21 cellular contexts compared by ENCODE assay signal in the genomic region with DNA sequence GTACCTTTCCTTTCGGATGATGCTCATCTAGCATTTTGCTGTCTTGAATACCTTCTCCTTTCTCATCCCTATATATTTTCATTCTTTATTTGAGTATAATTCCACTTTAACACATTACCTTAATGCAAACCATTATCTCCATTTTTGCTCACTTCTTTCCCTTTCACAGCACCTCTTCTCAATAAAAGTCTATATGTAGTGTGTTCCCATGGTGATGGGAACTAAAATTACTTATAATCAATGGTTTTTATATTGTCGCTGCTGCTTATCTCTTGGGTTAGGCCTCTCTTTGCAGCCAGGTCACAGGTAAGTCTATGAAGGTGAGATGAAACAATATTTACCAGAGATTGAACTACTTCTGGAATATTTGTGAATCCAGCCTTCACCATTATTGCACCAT.
"Had no signal": no experiment of that assay in that cellular context is flagged by ENCODE, and none has a peak within 500 bp of the region (broad histone marks: within the 10 kb centered on the region; RNA-seq: fewer than 3 reads in every experiment).

No MANE protein-coding gene starts in this region.

- H3K9me3 ChIP-seq: esophagus muscularis mucosa, gastroesophageal sphincter, heart left ventricle, left lung, lower lobe of right lung, mucosa of descending colon had no signal

- H3K27me3 ChIP-seq: dorsolateral prefrontal cortex, esophagus muscularis mucosa, foreskin keratinocyte, gastroesophageal sphincter, heart left ventricle, hepatocyte, left lung had no signal

- DNase-seq: dermis blood vessel endothelial cell; dorsolateral prefrontal cortex; effector CD4-positive, alpha-beta T cell; effector memory CD4-positive, alpha-beta T cell; foreskin keratinocyte; heart left ventricle; hypothalamus; immature natural killer cell; islet precursor cell; kidney; left cardiac atrium; left lung; left ventricle myocardium superior; lower lobe of right lung; mesenchymal stem cell; mucosa of descending colon; naive B cell had no signal

- H3K27ac ChIP-seq: coronary artery, dorsolateral prefrontal cortex, esophagus muscularis mucosa, foreskin keratinocyte, gastroesophageal sphincter, heart left ventricle, hepatocyte, left lung, lower lobe of right lung had no signal

- H2AFZ ChIP-seq: hepatocyte had no signal

- H3K4me3 ChIP-seq: coronary artery, dorsolateral prefrontal cortex, esophagus muscularis mucosa, gastroesophageal sphincter, heart left ventricle, hepatocyte, left lung, lower lobe of right lung, mucosa of descending colon had no signal

- H3K36me3 ChIP-seq: esophagus muscularis mucosa, gastroesophageal sphincter, heart left ventricle, left lung, lower lobe of right lung had no signal

- H3K4me2 ChIP-seq: hepatocyte had no signal
